15 cellular contexts compared by ENCODE assay signal in genomic region chr1:181208967-181209366, GRCh38.
"Had no signal": no experiment of that assay in that cellular context is flagged by ENCODE, and none has a peak within 500 bp of the region (broad histone marks: within the 10 kb centered on the region; RNA-seq: fewer than 3 reads in every experiment).

No MANE protein-coding gene starts in this region.

- H3K9me3 ChIP-seq: lower lobe of right lung, transverse colon had no signal

- H3K4me3 ChIP-seq: lower lobe of right lung, transverse colon had no signal

- H3K4me1 ChIP-seq: lower lobe of right lung, transverse colon had no signal

- H3K27ac ChIP-seq: lower lobe of right lung, transverse colon had no signal

- DNase-seq: activated CD4-positive, alpha-beta T cell treated with anti-CD3 and anti-CD28 coated beads, Interleukin-2, amount 50 U/mL, for 4 hours; activated effector memory CD4-positive, alpha-beta T cell treated with Interleukin-2 at 50 U/mL for 16 hours; activated naive CD4-positive, alpha-beta T cell treated with anti-CD3 and anti-CD28 coated beads, Interleukin-2, amount 10 ng/mL, durations not matched to agents 7 days and 5 days; activated T-cell treated with anti-CD3 and anti-CD28 coated beads, Interleukin-2, amount 50 U/mL, for 72 hours; amygdala; effector CD4-positive, alpha-beta T cell; kidney; lower lobe of right lung; naive B cell; nucleus accumbens; stimulated activated CD4-positive, alpha-beta T cell treated with anti-CD3 and anti-CD28 coated beads, Interleukin-2, amount 100 ng/mL, for 48 hours; stimulated activated CD8-positive, alpha-beta memory T cell treated with anti-CD3 and anti-CD28 coated beads, Interleukin-4, amount 100 ng/mL, for 48 hours; stimulated activated naive B cell treated with anti-CD40 and anti-IgM and Interleukin-4, amounts not matched to agents 10 μg/mL and 1 μg/mL and 100 μg/mL, for 72 hours; transverse colon had no signal

- H3K27me3 ChIP-seq: transverse colon had no signal

- ATAC-seq: activated T-cell treated with anti-CD3 and anti-CD28 coated beads, Interleukin-2, amount 50 U/mL, for 72 hours; left lobe of liver; lower lobe of right lung; stimulated activated naive B cell treated with anti-CD40 and anti-IgM and Interleukin-4, amounts not matched to agents 10 μg/mL and 1 μg/mL and 100 μg/mL, for 72 hours had no signal

- H3K36me3 ChIP-seq: lower lobe of right lung, transverse colon had no signal
